ENCODE assay signal across 6 cellular contexts in genomic region chr1:1068374-1069060, GRCh38. TPM values are rescaled to one million over a fixed set of nuclear protein-coding genes. Genes with fewer than 3 reads are reported as not detected.
A peak's percentile ranks its signal among the peaks of the same experiment; 100 is the strongest.
DNase-seq lines count a peak whose midpoint lies in the region; ATAC-seq lines count a peak whose summit lies in the region.

No MANE protein-coding gene starts in this region.

- no peaks in the 10 kb centered on the region for H3K36me3 Mint-ChIP-seq in stimulated activated naive CD8-positive, alpha-beta T cell treated with anti-CD3 and anti-CD28 coated beads, Interleukin-15, Interleukin-2, amounts not matched to agents 100 ng/mL and 50 ng/mL, for 24 hours (ENCODE audit: low read depth)
- H3K36me3 Mint-ChIP-seq in activated T-cell treated with anti-CD3 and anti-CD28 coated beads, Interleukin-2, amount 50 U/mL, for 72 hours (ENCODE audit: insufficient read depth in 2 of 2): peaks cover 0 to 7% of the 10 kb centered on the region in 2 donors

- H3K27ac Mint-ChIP-seq in stimulated activated naive CD8-positive, alpha-beta T cell treated with anti-CD3 and anti-CD28 coated beads, Interleukin-15, Interleukin-2, amounts not matched to agents 100 ng/mL and 50 ng/mL, for 24 hours: no peak overlapping the region
- no peak overlapping the region for H3K27ac Mint-ChIP-seq in activated T-cell treated with anti-CD3 and anti-CD28 coated beads, Interleukin-2, amount 50 U/mL, for 72 hours

- no peak for ATAC-seq in stimulated activated naive CD8-positive, alpha-beta T cell treated with anti-CD3 and anti-CD28 coated beads, Interleukin-15, Interleukin-2, amounts not matched to agents 100 U/mL and 50 U/mL, for 24 hours
- peak; percentile 21 to 23 for ATAC-seq in activated T-cell treated with anti-CD3 and anti-CD28 coated beads, Interleukin-2, amount 50 U/mL, for 72 hours (replicated peaks in 1 of 2)
- ATAC-seq in left lobe of liver: peak; percentile 8
- no peak for ATAC-seq in HG02981 (IDR thresholded peaks at IDR 0.05; ENCODE audit: unreplicated experiment)
- no peak for ATAC-seq in GM19023 (IDR thresholded peaks at IDR 0.05; ENCODE audit: unreplicated experiment)

- no peaks in the 10 kb centered on the region for H3K9me3 Mint-ChIP-seq in stimulated activated naive CD8-positive, alpha-beta T cell treated with anti-CD3 and anti-CD28 coated beads, Interleukin-15, Interleukin-2, amounts not matched to agents 100 ng/mL and 50 ng/mL, for 24 hours
- H3K9me3 Mint-ChIP-seq in activated T-cell treated with anti-CD3 and anti-CD28 coated beads, Interleukin-2, amount 50 U/mL, for 72 hours: no peaks in the 10 kb centered on the region

- DNase-seq in stimulated activated naive CD8-positive, alpha-beta T cell treated with anti-CD3 and anti-CD28 coated beads, Interleukin-15, Interleukin-2, amounts not matched to agents 100 U/mL and 50 U/mL, for 24 hours: no peak
- peak; percentile 51 to 73 for DNase-seq in activated T-cell treated with anti-CD3 and anti-CD28 coated beads, Interleukin-2, amount 50 U/mL, for 72 hours
- DNase-seq in left lobe of liver (ENCODE audit: low spot score): no peak

- H3K4me3 Mint-ChIP-seq in stimulated activated naive CD8-positive, alpha-beta T cell treated with anti-CD3 and anti-CD28 coated beads, Interleukin-15, Interleukin-2, amounts not matched to agents 100 ng/mL and 50 ng/mL, for 24 hours: peak overlapping the region; percentile 72
- peak overlapping the region; percentile 78 to 89 for H3K4me3 Mint-ChIP-seq in activated T-cell treated with anti-CD3 and anti-CD28 coated beads, Interleukin-2, amount 50 U/mL, for 72 hours

- peaks cover 19% of the 10 kb centered on the region for H3K4me1 Mint-ChIP-seq in stimulated activated naive CD8-positive, alpha-beta T cell treated with anti-CD3 and anti-CD28 coated beads, Interleukin-15, Interleukin-2, amounts not matched to agents 100 ng/mL and 50 ng/mL, for 24 hours (ENCODE audit: low read depth)
- H3K4me1 Mint-ChIP-seq in activated T-cell treated with anti-CD3 and anti-CD28 coated beads, Interleukin-2, amount 50 U/mL, for 72 hours (ENCODE audit: low read depth): peaks cover 28% of the 10 kb centered on the region

- H3K27me3 Mint-ChIP-seq in stimulated activated naive CD8-positive, alpha-beta T cell treated with anti-CD3 and anti-CD28 coated beads, Interleukin-15, Interleukin-2, amounts not matched to agents 100 ng/mL and 50 ng/mL, for 24 hours: no peaks in the 10 kb centered on the region
- no peaks in the 10 kb centered on the region for H3K27me3 Mint-ChIP-seq in activated T-cell treated with anti-CD3 and anti-CD28 coated beads, Interleukin-2, amount 50 U/mL, for 72 hours (ENCODE audit: low read depth)

RNA-seq across cellular contexts. Expression of gene RNF223, which starts 5.6 kb away (rescaled TPM):
- total RNA-seq in activated T-cell treated with anti-CD3 and anti-CD28 coated beads, Interleukin-2, amount 50 U/mL, for 72 hours: under 1 TPM in 1 of 2 donors, not detected in 1; 0.12 TPM
- total RNA-seq in left lobe of liver: not detected

RNA-seq across cellular contexts. Expression of gene C1orf159, which starts 47.4 kb away (rescaled TPM):
- 10 to 100 TPM; 18.0 to 18.6 TPM for total RNA-seq in activated T-cell treated with anti-CD3 and anti-CD28 coated beads, Interleukin-2, amount 50 U/mL, for 72 hours
- total RNA-seq in left lobe of liver: 8.4 TPM

RNA-seq across cellular contexts. Expression of gene AGRN, which starts 48.6 kb away (rescaled TPM):
- total RNA-seq in activated T-cell treated with anti-CD3 and anti-CD28 coated beads, Interleukin-2, amount 50 U/mL, for 72 hours: 100 to 1,000 TPM in 1 of 2 donors, 10 to 100 TPM in 1; 69.0 to 112 TPM
- total RNA-seq in left lobe of liver: 39.3 TPM

RNA-seq across cellular contexts. Expression of gene ISG15, which starts 55.2 kb away (rescaled TPM):
- total RNA-seq in activated T-cell treated with anti-CD3 and anti-CD28 coated beads, Interleukin-2, amount 50 U/mL, for 72 hours: 100 to 1,000 TPM in 1 of 2 donors, 10 to 100 TPM in 1; 81.0 to 197 TPM
- total RNA-seq in left lobe of liver: 26.3 TPM

Comparison
In these comparisons a context has a peak if more than half of its experiments do, and no peak if none do; other contexts are left out.
1. ATAC-seq: peak in activated T-cell treated with anti-CD3 and anti-CD28 coated beads, Interleukin-2, amount 50 U/mL, for 72 hours (2 of 2) and left lobe of liver (single experiment); none in stimulated activated naive CD8-positive, alpha-beta T cell treated with anti-CD3 and anti-CD28 coated beads, Interleukin-15, Interleukin-2, amounts not matched to agents 100 U/mL and 50 U/mL, for 24 hours (single experiment), HG02981 (single experiment) and GM19023 (single experiment).
2. DNase-seq: peak in activated T-cell treated with anti-CD3 and anti-CD28 coated beads, Interleukin-2, amount 50 U/mL, for 72 hours (2 of 2); none in stimulated activated naive CD8-positive, alpha-beta T cell treated with anti-CD3 and anti-CD28 coated beads, Interleukin-15, Interleukin-2, amounts not matched to agents 100 U/mL and 50 U/mL, for 24 hours (single experiment) and left lobe of liver (single experiment).